ENCODE assay signal across 13 cellular contexts in the genomic region with DNA sequence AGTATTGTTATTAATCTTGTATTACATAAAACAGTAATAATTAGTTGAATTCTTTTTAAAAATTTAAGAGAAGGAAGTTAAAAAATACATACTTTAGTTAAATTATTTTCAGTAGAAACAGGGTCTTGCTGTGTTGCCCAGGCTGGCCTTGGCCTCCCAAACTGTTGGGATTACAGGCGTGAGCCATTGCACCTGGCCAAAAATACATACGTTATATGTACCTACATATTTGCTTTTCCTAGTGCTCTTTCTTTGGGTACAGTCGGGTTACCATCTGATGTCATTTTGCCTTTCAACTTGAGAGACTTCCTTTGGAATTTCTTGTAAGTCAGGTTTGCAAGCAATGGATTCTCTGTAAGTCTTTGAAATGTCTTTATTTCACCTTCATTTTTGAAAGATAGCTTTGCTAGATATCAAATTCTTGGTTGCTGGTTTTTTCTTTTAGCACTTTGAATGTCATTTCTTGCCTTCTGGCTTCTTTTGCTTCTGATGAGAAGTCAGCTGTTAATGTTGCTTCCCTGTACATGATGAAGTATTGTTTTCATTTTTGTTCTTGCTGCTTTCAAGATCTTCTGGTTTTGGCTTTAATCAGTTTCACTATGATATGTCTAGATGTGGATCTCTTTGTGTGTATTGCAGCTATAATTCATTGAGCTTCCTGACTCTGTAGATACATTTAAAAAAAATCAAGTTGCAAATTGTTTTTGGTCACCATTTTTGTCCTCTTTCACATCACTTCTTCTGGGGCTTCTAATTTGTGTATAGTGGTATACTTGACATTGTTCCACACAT.
DNase-seq lines count a peak whose midpoint lies in the region; ATAC-seq and TF ChIP-seq lines count a peak whose summit lies in the region.
"Had no signal": no experiment of that assay in that cellular context is flagged by ENCODE, and none has a peak within 500 bp of the region (broad histone marks: within the 10 kb centered on the region; RNA-seq: fewer than 3 reads in every experiment).

No MANE protein-coding gene starts in this region.

- no peaks in the 10 kb centered on the region for H3K27me3 Mint-ChIP-seq in natural killer cell treated with Interleukin-12 subunit alpha and Interleukin-12 subunit beta and Interleukin-15 and Interleukin-18, amount 100 ng/mL, for 72 hours
- no peaks in the 10 kb centered on the region for H3K27me3 Mint-ChIP-seq in natural killer cell (ENCODE audit: low read depth in 2 of 2)
- H3K27me3 Mint-ChIP-seq in HFFc6 (ENCODE audit: insufficient read depth): no peaks in the 10 kb centered on the region
- H3K27me3 Mint-ChIP-seq in type B pancreatic cell: no peaks in the 10 kb centered on the region
- H3K27me3 Mint-ChIP-seq: B cell had no signal

- no peaks in the 10 kb centered on the region for H3K9me3 ChIP-seq in testis

- H3K4me3 Mint-ChIP-seq in natural killer cell treated with Interleukin-12 subunit alpha and Interleukin-12 subunit beta and Interleukin-15 and Interleukin-18, amount 100 ng/mL, for 72 hours: peak overlapping the region; percentile 47
- H3K4me3 Mint-ChIP-seq in natural killer cell (no peak overlapping the region), HFFc6 (no peak overlapping the region), type B pancreatic cell (peak overlapping the region; percentile 26)
- H3K4me3 Mint-ChIP-seq: B cell had no signal

- intact Hi-C loops in natural killer cell (cut with micrococcal nuclease) (no loop called here), testis (cut with DNase I; ENCODE audit: low total_unique reads) (no loop called here), cardiac septum (cut with DNase I) (no loop called here), posterior vena cava (cut with DNase I) (no loop called here)

- H3K27ac Mint-ChIP-seq in natural killer cell treated with Interleukin-12 subunit alpha and Interleukin-12 subunit beta and Interleukin-15 and Interleukin-18, amount 100 ng/mL, for 72 hours: peak overlapping the region; percentile 48 to 69
- H3K27ac Mint-ChIP-seq in natural killer cell (no peak overlapping the region), HFFc6 (peak overlapping the region; percentile 8; the same call in 1 of the 2 replicates), type B pancreatic cell (peak overlapping the region; percentile 54)
- H3K27ac Mint-ChIP-seq: B cell had no signal

- no peak for TF ChIP-seq POLR2A in testis (IDR thresholded peaks at IDR 0.05)

- H3K27me3 ChIP-seq in testis: no peaks in the 10 kb centered on the region

- H3K36me3 ChIP-seq in testis (ENCODE audit: low read depth, missing control alignments): no peaks in the 10 kb centered on the region

- H3K36me3 Mint-ChIP-seq in natural killer cell treated with Interleukin-12 subunit alpha and Interleukin-12 subunit beta and Interleukin-15 and Interleukin-18, amount 100 ng/mL, for 72 hours: no peaks in the 10 kb centered on the region
- H3K36me3 Mint-ChIP-seq in natural killer cell: no peaks in the 10 kb centered on the region
- peaks cover 8% of the 10 kb centered on the region; the same call in 1 of the 2 replicates for H3K36me3 Mint-ChIP-seq in HFFc6 (ENCODE audit: low read depth)
- peaks cover 11% of the 10 kb centered on the region for H3K36me3 Mint-ChIP-seq in type B pancreatic cell

- no peak overlapping the region for H3K27ac ChIP-seq in testis

- peak; percentile 80 to 86 for ATAC-seq in natural killer cell treated with Interleukin-12 subunit alpha and Interleukin-12 subunit beta and Interleukin-15 and Interleukin-18, amount 100 ng/mL, for 72 hours
- no peak for ATAC-seq in natural killer cell
- peak; percentile 65 for ATAC-seq in HG03558 (IDR thresholded peaks at IDR 0.05; ENCODE audit: extremely low read depth, unreplicated experiment)
- ATAC-seq: Panc1 had no signal

- 59 to 97% methylated on average over 3 of the region's 3 CpGs for WGBS in testis, 2 donors

- H3K4me1 Mint-ChIP-seq in natural killer cell treated with Interleukin-12 subunit alpha and Interleukin-12 subunit beta and Interleukin-15 and Interleukin-18, amount 100 ng/mL, for 72 hours (ENCODE audit: low read depth in 2 of 2): peaks cover 10 to 17% of the 10 kb centered on the region in 2 donors
- no peaks in the 10 kb centered on the region for H3K4me1 Mint-ChIP-seq in natural killer cell
- peaks cover 12% of the 10 kb centered on the region; the same call in 1 of the 2 replicates for H3K4me1 Mint-ChIP-seq in HFFc6 (ENCODE audit: low read depth)
- H3K4me1 Mint-ChIP-seq in type B pancreatic cell (ENCODE audit: unreplicated experiment): peaks cover 12% of the 10 kb centered on the region

- no peak overlapping the region for H3K4me3 ChIP-seq in testis

- DNase-seq in natural killer cell treated with Interleukin-12 subunit alpha and Interleukin-12 subunit beta and Interleukin-15 and Interleukin-18, amount 100 ng/mL, for 72 hours (ENCODE audit: low spot score): no peak
- DNase-seq in natural killer cell (no peak), HFFc6 (no peak), type B pancreatic cell (ENCODE audit: extremely low spot score, unreplicated experiment) (no peak), testis (no peak), cardiac septum (ENCODE audit: low spot score) (no peak), posterior vena cava (ENCODE audit: low spot score) (no peak)
- DNase-seq: GOT3, IMR-90, NCI-H2171 treated with DMSO at 0.1 percent for 48 hours had no signal

- TF ChIP-seq CTCF in natural killer cell (IDR thresholded peaks at IDR 0.05) (no peak), HFFc6 (IDR thresholded peaks at IDR 0.05) (no peak), type B pancreatic cell (conservative IDR thresholded peaks at IDR 0.05) (no peak), testis (IDR thresholded peaks at IDR 0.05) (no peak)

- H3K4me1 ChIP-seq in testis: no peaks in the 10 kb centered on the region

- H3K9me3 Mint-ChIP-seq in natural killer cell treated with Interleukin-12 subunit alpha and Interleukin-12 subunit beta and Interleukin-15 and Interleukin-18, amount 100 ng/mL, for 72 hours: no peaks in the 10 kb centered on the region
- H3K9me3 Mint-ChIP-seq in natural killer cell (no peaks in the 10 kb centered on the region), HFFc6 (no peaks in the 10 kb centered on the region), type B pancreatic cell (peaks cover 6% of the 10 kb centered on the region)

Comparison
In these comparisons a context has a peak if more than half of its experiments do, and no peak if none do; other contexts are left out.
1. ATAC-seq: peak in natural killer cell treated with Interleukin-12 subunit alpha and Interleukin-12 subunit beta and Interleukin-15 and Interleukin-18, amount 100 ng/mL, for 72 hours (2 of 2) and HG03558 (single experiment); none in natural killer cell (0 of 3).
2. H3K27ac Mint-ChIP-seq: peak in natural killer cell treated with Interleukin-12 subunit alpha and Interleukin-12 subunit beta and Interleukin-15 and Interleukin-18, amount 100 ng/mL, for 72 hours (2 of 2), HFFc6 (single experiment) and type B pancreatic cell (single experiment); none in natural killer cell (0 of 2).
3. H3K4me3 Mint-ChIP-seq: peak in natural killer cell treated with Interleukin-12 subunit alpha and Interleukin-12 subunit beta and Interleukin-15 and Interleukin-18, amount 100 ng/mL, for 72 hours (single experiment) and type B pancreatic cell (single experiment); none in natural killer cell (single experiment) and HFFc6 (single experiment).